ENCODE assay signal across 14 cellular contexts in the genomic region with DNA sequence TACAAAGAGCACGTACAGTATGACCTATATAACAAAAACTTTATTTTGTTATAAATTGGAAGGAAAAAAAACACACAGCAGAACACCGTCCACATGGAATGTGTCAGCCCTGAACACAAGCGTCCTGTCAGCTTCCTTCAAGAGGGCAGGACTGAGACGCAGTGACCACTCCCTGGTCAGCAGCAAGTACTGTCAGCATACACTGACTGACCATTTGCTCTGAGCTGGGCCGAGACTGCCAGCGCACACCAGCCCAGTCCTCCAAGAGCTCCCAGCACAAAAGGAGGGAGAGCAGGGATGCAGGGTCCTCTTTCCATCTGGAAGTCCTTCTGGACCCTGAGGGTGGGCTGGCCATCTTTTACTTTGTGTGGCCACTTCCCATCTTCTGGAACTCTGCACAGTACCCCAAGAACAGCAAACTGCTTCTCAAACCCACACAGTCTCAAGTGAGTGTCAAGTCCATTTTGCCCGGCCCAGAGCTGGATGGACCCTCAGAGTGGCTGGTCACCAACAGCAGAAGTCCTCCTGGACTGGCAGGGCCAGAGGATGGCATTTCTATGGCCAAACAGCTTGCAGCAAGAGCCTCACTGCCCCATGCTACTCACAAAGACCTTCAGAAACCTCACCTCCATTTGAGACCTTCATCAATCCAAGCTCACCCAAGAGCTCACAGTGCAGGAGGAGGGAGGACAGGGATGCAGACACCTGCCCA. TPM values are rescaled to one million over a fixed set of nuclear protein-coding genes. Genes with fewer than 3 reads are reported as not detected.
A peak's percentile ranks its signal among the peaks of the same experiment; 100 is the strongest.
DNase-seq lines count a peak whose midpoint lies in the region; ATAC-seq and TF ChIP-seq lines count a peak whose summit lies in the region.
"Had no signal": no experiment of that assay in that cellular context is flagged by ENCODE, and none has a peak within 500 bp of the region (broad histone marks: within the 10 kb centered on the region; RNA-seq: fewer than 3 reads in every experiment).

No MANE protein-coding gene starts in this region.

- no peaks in the 10 kb centered on the region for H3K9me3 Mint-ChIP-seq in activated CD4-positive, alpha-beta memory T cell treated with anti-CD3 and anti-CD28 coated beads, Interleukin-2, amount 10 ng/mL, durations not matched to agents 7 days and 5 days

- CTCF ChIA-PET in activated CD4-positive, alpha-beta memory T cell treated with anti-CD3 and anti-CD28 coated beads, Interleukin-2, amount 10 ng/mL, durations not matched to agents 7 days and 5 days (lab: Charles Lee): interaction anchor here (0.7 to 1.5 kb wide), 5 partner anchors 10 to 83 kb away, joined by 3 to 9 read pairs (median 4); no protein-coding TSS in a partner anchor

- TF ChIP-seq CTCF in right atrium auricular region (IDR thresholded peaks at IDR 0.05) (no peak), upper lobe of right lung (IDR thresholded peaks at IDR 0.05) (no peak)

- no peak overlapping the region for H3K27ac ChIP-seq in right atrium auricular region
- no peak overlapping the region for H3K27ac ChIP-seq in right cardiac atrium (ENCODE audit: low read length)
- peak overlapping the region; percentile 47 for H3K27ac ChIP-seq in upper lobe of right lung
- H3K27ac ChIP-seq: gastroesophageal sphincter, psoas muscle had no signal

- H3K4me3 ChIP-seq in right atrium auricular region (no peak overlapping the region), right cardiac atrium (ENCODE audit: low read length) (no peak overlapping the region), upper lobe of right lung (no peak overlapping the region)
- H3K4me3 ChIP-seq: gastroesophageal sphincter, psoas muscle had no signal

- H3K4me1 ChIP-seq in right atrium auricular region: peaks cover 0 to 8% of the 10 kb centered on the region in 2 donors
- peaks cover 4% of the 10 kb centered on the region for H3K4me1 ChIP-seq in right cardiac atrium (ENCODE audit: control insufficient read depth, insufficient read depth, low read length)
- peaks cover 32% of the 10 kb centered on the region for H3K4me1 ChIP-seq in upper lobe of right lung
- H3K4me1 ChIP-seq: psoas muscle had no signal

- no peaks in the 10 kb centered on the region for H3K27me3 Mint-ChIP-seq in activated CD4-positive, alpha-beta memory T cell treated with anti-CD3 and anti-CD28 coated beads, Interleukin-2, amount 10 ng/mL, durations not matched to agents 7 days and 5 days
- H3K27me3 Mint-ChIP-seq: brain had no signal

- POLR2A ChIA-PET in activated CD4-positive, alpha-beta memory T cell treated with anti-CD3 and anti-CD28 coated beads, Interleukin-2, amount 10 ng/mL, durations not matched to agents 7 days and 5 days (lab: Charles Lee): interaction anchor here (0.8 to 11.9 kb wide), 6 partner anchors 9 to 82 kb away, joined by 3 to 308 read pairs (median 4); a partner anchor contains a TSS

- ATAC-seq in left ventricle myocardium superior: peak; percentile 48
- ATAC-seq in right cardiac atrium: peak; percentile 42 to 79
- peak; percentile 49 for ATAC-seq in upper lobe of right lung
- no peak for ATAC-seq in HG03378 (IDR thresholded peaks at IDR 0.05; ENCODE audit: unreplicated experiment)
- ATAC-seq: gastroesophageal sphincter had no signal

- peaks cover 92% of the 10 kb centered on the region for H3K4me1 Mint-ChIP-seq in activated CD4-positive, alpha-beta memory T cell treated with anti-CD3 and anti-CD28 coated beads, Interleukin-2, amount 10 ng/mL, durations not matched to agents 7 days and 5 days

- H3K4me3 Mint-ChIP-seq in activated CD4-positive, alpha-beta memory T cell treated with anti-CD3 and anti-CD28 coated beads, Interleukin-2, amount 10 ng/mL, durations not matched to agents 7 days and 5 days: no peak overlapping the region
- H3K4me3 Mint-ChIP-seq: brain had no signal

- H3K36me3 ChIP-seq in right atrium auricular region (no peaks in the 10 kb centered on the region), upper lobe of right lung (no peaks in the 10 kb centered on the region)
- H3K36me3 ChIP-seq: gastroesophageal sphincter had no signal

- H3K9me3 ChIP-seq in right atrium auricular region: no peaks in the 10 kb centered on the region
- no peaks in the 10 kb centered on the region for H3K9me3 ChIP-seq in right cardiac atrium (ENCODE audit: control insufficient read depth, low read length)
- no peaks in the 10 kb centered on the region for H3K9me3 ChIP-seq in upper lobe of right lung
- H3K9me3 ChIP-seq: gastroesophageal sphincter, psoas muscle had no signal

- H3K27me3 ChIP-seq in right atrium auricular region: no peaks in the 10 kb centered on the region
- no peaks in the 10 kb centered on the region for H3K27me3 ChIP-seq in right cardiac atrium (ENCODE audit: control insufficient read depth, insufficient read depth)
- no peaks in the 10 kb centered on the region for H3K27me3 ChIP-seq in upper lobe of right lung
- H3K27me3 ChIP-seq: gastroesophageal sphincter had no signal

- intact Hi-C loops in left ventricle myocardium superior (cut with micrococcal nuclease) (no loop called here), right cardiac atrium (cut with DNase I) (no loop called here), upper lobe of right lung (cut with DNase I) (no loop called here)

- H3K27ac Mint-ChIP-seq in activated CD4-positive, alpha-beta memory T cell treated with anti-CD3 and anti-CD28 coated beads, Interleukin-2, amount 10 ng/mL, durations not matched to agents 7 days and 5 days: peak overlapping the region; percentile 81

- H3K36me3 Mint-ChIP-seq in activated CD4-positive, alpha-beta memory T cell treated with anti-CD3 and anti-CD28 coated beads, Interleukin-2, amount 10 ng/mL, durations not matched to agents 7 days and 5 days (ENCODE audit: low read depth): peaks cover 71% of the 10 kb centered on the region

- 59% methylated on average over 7 of the region's 7 CpGs for WGBS in right cardiac atrium

- no peak for DNase-seq in left ventricle myocardium superior
- DNase-seq in right atrium auricular region (ENCODE audit: low spot score): no peak
- no peak for DNase-seq in activated CD4-positive, alpha-beta memory T cell treated with anti-CD3 and anti-CD28 coated beads, Interleukin-2, amount 10 ng/mL, durations not matched to agents 7 days and 5 days
- no peak for DNase-seq in right cardiac atrium
- no peak for DNase-seq in upper lobe of right lung
- no peak for DNase-seq in activated gamma-delta T cell treated with Interleukin-2 at 50 U/mL for 16 hours
- DNase-seq in LoVo (ENCODE audit: low spot score): no peak
- DNase-seq: AML-193, NCI-H1417, NCI-H510A, psoas muscle had no signal

RNA-seq across cellular contexts. Expression of a gene that starts 11.7 kb away (rescaled TPM):
- total RNA-seq in left ventricle myocardium superior (3.2 TPM), right atrium auricular region (1 to 10 TPM; 4.0 to 4.4 TPM), right cardiac atrium (1 to 10 TPM; 2.5 to 5.4 (median 4.8) TPM), upper lobe of right lung (34.1 TPM)
- total RNA-seq in activated CD4-positive, alpha-beta memory T cell treated with anti-CD3 and anti-CD28 coated beads, Interleukin-2, amount 10 ng/mL, durations not matched to agents 7 days and 5 days: 100 to 1,000 TPM; 168 to 175 TPM
- polyA plus RNA-seq in right cardiac atrium: 2.5 TPM
